In the genomic region with DNA sequence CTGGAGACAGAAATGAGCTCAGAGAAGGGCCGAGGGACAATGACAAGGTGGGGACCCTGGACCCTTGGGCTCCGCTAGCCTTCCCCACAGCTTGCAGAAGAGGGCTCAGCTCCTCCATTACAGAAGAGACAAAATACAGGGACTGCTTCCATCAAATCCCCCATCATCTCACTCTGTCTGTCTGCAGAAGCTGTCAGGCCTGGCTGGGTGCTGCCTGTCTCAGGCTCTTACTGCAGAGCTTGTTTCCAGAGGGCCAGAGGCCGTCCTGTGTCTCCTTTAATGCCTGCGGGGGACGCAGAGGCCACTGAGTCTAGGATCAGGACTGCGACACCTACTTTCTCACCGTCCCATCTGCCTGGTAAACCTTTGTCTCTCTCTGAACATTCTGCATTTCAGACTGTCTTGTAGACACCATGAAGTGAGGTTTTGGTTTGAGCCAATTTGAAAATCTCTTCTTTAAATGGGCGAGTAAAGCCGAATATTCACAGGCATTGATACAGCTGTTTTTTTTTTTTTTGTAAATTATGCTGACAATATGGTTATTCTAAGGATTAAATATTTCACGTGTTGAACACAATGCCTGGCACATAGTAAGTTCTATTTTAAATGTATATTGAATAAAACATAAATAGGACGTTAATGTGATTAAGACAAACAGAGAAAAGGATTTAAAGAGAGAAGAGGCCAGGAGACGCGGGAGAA, we compare ENCODE assay signal across 29 cellular contexts. TPM values are rescaled to one million over a fixed set of nuclear protein-coding genes. Genes with fewer than 3 reads are reported as not detected.
A peak's percentile ranks its signal among the peaks of the same experiment; 100 is the strongest.
DNase-seq lines count a peak whose midpoint lies in the region; ATAC-seq and TF ChIP-seq lines count a peak whose summit lies in the region.
"Had no signal": no experiment of that assay in that cellular context is flagged by ENCODE, and none has a peak within 500 bp of the region (broad histone marks: within the 10 kb centered on the region; RNA-seq: fewer than 3 reads in every experiment).

No MANE protein-coding gene starts in this region.

- H3K36me3 ChIP-seq in CD8-positive, alpha-beta T cell (ENCODE audit: insufficient read depth, low read length): peaks cover 34% of the 10 kb centered on the region
- no peaks in the 10 kb centered on the region for H3K36me3 ChIP-seq in parathyroid adenoma (ENCODE audit: control insufficient read depth, insufficient read depth, low read length)

- H3K4me3 ChIP-seq in CD8-positive, alpha-beta T cell (ENCODE audit: low read depth, low read length): no peak overlapping the region
- H3K4me3 ChIP-seq in parathyroid adenoma (ENCODE audit: low read depth, low read length): no peak overlapping the region
- H3K4me3 ChIP-seq: esophagus squamous epithelium, GM12878, SK-N-MC, spleen, transverse colon had no signal

- no peaks in the 10 kb centered on the region for H3K27me3 Mint-ChIP-seq in activated naive CD4-positive, alpha-beta T cell treated with anti-CD3 and anti-CD28 coated beads, Interleukin-2, amount 50 U/mL, for 24 hours
- H3K27me3 Mint-ChIP-seq in activated naive CD4-positive, alpha-beta T cell treated with anti-CD3 and anti-CD28 coated beads for 36 hours (ENCODE audit: low read depth): no peaks in the 10 kb centered on the region
- H3K27me3 Mint-ChIP-seq in CD8-positive, alpha-beta T cell (ENCODE audit: low read depth): no peaks in the 10 kb centered on the region
- no peaks in the 10 kb centered on the region for H3K27me3 Mint-ChIP-seq in effector memory CD8-positive, alpha-beta T cell
- H3K27me3 Mint-ChIP-seq: activated T-helper 17 cell treated with anti-CD3 and anti-CD28 coated beads, Interleukin-2, amount 50 U/mL, for 72 hours; central memory CD8-positive, alpha-beta T cell; dendritic cell treated with granulocyte-macrophage colony-stimulating factor and Interleukin-4, amounts not matched to agents 40 ng/mL and 50 ng/mL, for 4 days had no signal

- no peaks in the 10 kb centered on the region for H3K9me3 Mint-ChIP-seq in activated naive CD4-positive, alpha-beta T cell treated with anti-CD3 and anti-CD28 coated beads, Interleukin-2, amount 50 U/mL, for 24 hours
- no peaks in the 10 kb centered on the region for H3K9me3 Mint-ChIP-seq in activated naive CD4-positive, alpha-beta T cell treated with anti-CD3 and anti-CD28 coated beads for 36 hours
- no peaks in the 10 kb centered on the region for H3K9me3 Mint-ChIP-seq in CD8-positive, alpha-beta T cell
- H3K9me3 Mint-ChIP-seq in effector memory CD8-positive, alpha-beta T cell: no peaks in the 10 kb centered on the region
- H3K9me3 Mint-ChIP-seq: activated T-helper 17 cell treated with anti-CD3 and anti-CD28 coated beads, Interleukin-2, amount 50 U/mL, for 72 hours; central memory CD8-positive, alpha-beta T cell; dendritic cell treated with granulocyte-macrophage colony-stimulating factor and Interleukin-4, amounts not matched to agents 40 ng/mL and 50 ng/mL, for 4 days had no signal

- POLR2A ChIA-PET in CD8-positive, alpha-beta T cell (lab: Charles Lee): interaction anchor here (0.9 kb wide), 1 partner anchor 421 kb away, joined by 3 read pairs; no protein-coding TSS in a partner anchor

- H3K4me3 Mint-ChIP-seq in activated naive CD4-positive, alpha-beta T cell treated with anti-CD3 and anti-CD28 coated beads, Interleukin-2, amount 50 U/mL, for 24 hours: no peak overlapping the region
- no peak overlapping the region for H3K4me3 Mint-ChIP-seq in activated naive CD4-positive, alpha-beta T cell treated with anti-CD3 and anti-CD28 coated beads for 36 hours
- no peak overlapping the region for H3K4me3 Mint-ChIP-seq in CD8-positive, alpha-beta T cell
- H3K4me3 Mint-ChIP-seq in effector memory CD8-positive, alpha-beta T cell: no peak overlapping the region
- H3K4me3 Mint-ChIP-seq: activated T-helper 17 cell treated with anti-CD3 and anti-CD28 coated beads, Interleukin-2, amount 50 U/mL, for 72 hours; central memory CD8-positive, alpha-beta T cell; dendritic cell treated with granulocyte-macrophage colony-stimulating factor and Interleukin-4, amounts not matched to agents 40 ng/mL and 50 ng/mL, for 4 days; HFFc6 had no signal

- no peaks in the 10 kb centered on the region for H3K79me2 ChIP-seq in parathyroid adenoma

- peaks cover 36% of the 10 kb centered on the region for H3K4me1 Mint-ChIP-seq in activated naive CD4-positive, alpha-beta T cell treated with anti-CD3 and anti-CD28 coated beads, Interleukin-2, amount 50 U/mL, for 24 hours
- H3K4me1 Mint-ChIP-seq in activated naive CD4-positive, alpha-beta T cell treated with anti-CD3 and anti-CD28 coated beads for 36 hours (ENCODE audit: low read depth): peaks cover 23% of the 10 kb centered on the region
- peaks cover 25% of the 10 kb centered on the region for H3K4me1 Mint-ChIP-seq in CD8-positive, alpha-beta T cell (ENCODE audit: low read depth)
- H3K4me1 Mint-ChIP-seq in effector memory CD8-positive, alpha-beta T cell (ENCODE audit: low read depth in 2 of 2): peaks cover 16 to 19% of the 10 kb centered on the region in 2 donors

- ATAC-seq in CD8-positive, alpha-beta T cell: no peak
- ATAC-seq in effector memory CD8-positive, alpha-beta T cell (replicated peaks): no peak
- ATAC-seq in GM19351 (IDR thresholded peaks at IDR 0.05; ENCODE audit: unreplicated experiment): no peak
- ATAC-seq: activated T-helper 17 cell treated with anti-CD3 and anti-CD28 coated beads, Interleukin-2, amount 50 U/mL, for 72 hours; GM12878; left colon had no signal

- no peaks in the 10 kb centered on the region for H3K9me3 ChIP-seq in CD8-positive, alpha-beta T cell (ENCODE audit: low read length)
- H3K9me3 ChIP-seq in parathyroid adenoma (ENCODE audit: control insufficient read depth, low read length): no peaks in the 10 kb centered on the region
- H3K9me3 ChIP-seq: esophagus squamous epithelium, spleen, transverse colon had no signal

- DNase-seq in activated naive CD4-positive, alpha-beta T cell treated with anti-CD3 and anti-CD28 coated beads for 36 hours: no peak
- no peak for DNase-seq in CD8-positive, alpha-beta T cell
- no peak for DNase-seq in effector memory CD8-positive, alpha-beta T cell
- DNase-seq in HuH-7 (ENCODE audit: low spot score) (no peak), middle frontal gyrus (ENCODE audit: extremely low spot score, low spot score) (no peak)
- DNase-seq: ACHN; activated CD4-positive, alpha-beta T cell treated with anti-CD3 and anti-CD28 coated beads for 4 hours; C1 segment of cervical spinal cord; esophagus squamous epithelium; GOT3; HFFc6; hippocampal formation; left colon; mesenchymal stem cell; NCI-H1436; NCI-H446; NCI-H82; RPMI8226; transverse colon had no signal

- H3K27ac Mint-ChIP-seq in activated naive CD4-positive, alpha-beta T cell treated with anti-CD3 and anti-CD28 coated beads, Interleukin-2, amount 50 U/mL, for 24 hours: peak overlapping the region; percentile 72
- no peak overlapping the region for H3K27ac Mint-ChIP-seq in activated naive CD4-positive, alpha-beta T cell treated with anti-CD3 and anti-CD28 coated beads for 36 hours
- peak overlapping the region; percentile 74 for H3K27ac Mint-ChIP-seq in CD8-positive, alpha-beta T cell
- H3K27ac Mint-ChIP-seq in effector memory CD8-positive, alpha-beta T cell: peak overlapping the region; percentile 49
- H3K27ac Mint-ChIP-seq: HFFc6 had no signal

- intact Hi-C loops in activated naive CD4-positive, alpha-beta T cell treated with anti-CD3 and anti-CD28 coated beads for 36 hours (cut with micrococcal nuclease): no loop called here
- intact Hi-C loops in CD8-positive, alpha-beta T cell (cut with DNase I, micrococcal nuclease): no loop called here

- H3K4me2 ChIP-seq in parathyroid adenoma (ENCODE audit: low read length): no peak overlapping the region
- H3K4me2 ChIP-seq: KMS-11 had no signal

- CTCF ChIA-PET in activated naive CD4-positive, alpha-beta T cell treated with anti-CD3 and anti-CD28 coated beads for 36 hours (lab: Charles Lee): interaction anchor here (0.7 to 0.9 kb wide), 2 partner anchors 23 to 79 kb away, joined by 3 to 4 read pairs; no protein-coding TSS in a partner anchor
- CTCF ChIA-PET in CD8-positive, alpha-beta T cell (lab: Charles Lee): interaction anchor here (0.6 to 0.9 kb wide), 2 partner anchors 11 to 152 kb away, joined by 3 read pairs; no protein-coding TSS in a partner anchor

- H3K27ac ChIP-seq in CD8-positive, alpha-beta T cell (ENCODE audit: low read depth, low read length): no peak overlapping the region
- peak overlapping the region; percentile 46 for H3K27ac ChIP-seq in parathyroid adenoma
- H3K27ac ChIP-seq: KMS-11, SK-N-MC, transverse colon had no signal

- H3K36me3 Mint-ChIP-seq in activated naive CD4-positive, alpha-beta T cell treated with anti-CD3 and anti-CD28 coated beads, Interleukin-2, amount 50 U/mL, for 24 hours: peaks cover 8% of the 10 kb centered on the region
- H3K36me3 Mint-ChIP-seq in activated naive CD4-positive, alpha-beta T cell treated with anti-CD3 and anti-CD28 coated beads for 36 hours (ENCODE audit: low read depth): peaks cover 30% of the 10 kb centered on the region
- peaks cover 60% of the 10 kb centered on the region for H3K36me3 Mint-ChIP-seq in CD8-positive, alpha-beta T cell
- H3K36me3 Mint-ChIP-seq in effector memory CD8-positive, alpha-beta T cell (ENCODE audit: insufficient read depth): peaks cover 27% of the 10 kb centered on the region

- no peaks in the 10 kb centered on the region for H3K27me3 ChIP-seq in CD8-positive, alpha-beta T cell (ENCODE audit: insufficient read depth, low read length)
- H3K27me3 ChIP-seq in parathyroid adenoma (ENCODE audit: control insufficient read depth, insufficient read depth, low read length): no peaks in the 10 kb centered on the region
- H3K27me3 ChIP-seq: esophagus squamous epithelium, spleen, transverse colon had no signal

- no peaks in the 10 kb centered on the region for H3K4me1 ChIP-seq in CD8-positive, alpha-beta T cell (ENCODE audit: insufficient read depth, low read length)
- no peaks in the 10 kb centered on the region for H3K4me1 ChIP-seq in parathyroid adenoma
- H3K4me1 ChIP-seq: transverse colon had no signal

- no peak for TF ChIP-seq CTCF in CD8-positive, alpha-beta T cell (IDR thresholded peaks at IDR 0.05)
- no peak for TF ChIP-seq CTCF in parathyroid adenoma (IDR thresholded peaks at IDR 0.05)

- no peak overlapping the region for H3K9ac ChIP-seq in parathyroid adenoma
- H3K9ac ChIP-seq: KMS-11 had no signal

- H2AFZ ChIP-seq in parathyroid adenoma: no peak overlapping the region

RNA-seq across cellular contexts. Expression of gene RNASET2, which starts 28.3 kb away (rescaled TPM):
- 10 to 100 TPM; 74.1 to 75.6 TPM for total RNA-seq in activated naive CD4-positive, alpha-beta T cell treated with anti-CD3 and anti-CD28 coated beads for 36 hours
- total RNA-seq in CD8-positive, alpha-beta T cell: 10 to 100 TPM; 93.1 to 98.9 TPM
